ENCODE assay signal across 20 cellular contexts in the genomic region with DNA sequence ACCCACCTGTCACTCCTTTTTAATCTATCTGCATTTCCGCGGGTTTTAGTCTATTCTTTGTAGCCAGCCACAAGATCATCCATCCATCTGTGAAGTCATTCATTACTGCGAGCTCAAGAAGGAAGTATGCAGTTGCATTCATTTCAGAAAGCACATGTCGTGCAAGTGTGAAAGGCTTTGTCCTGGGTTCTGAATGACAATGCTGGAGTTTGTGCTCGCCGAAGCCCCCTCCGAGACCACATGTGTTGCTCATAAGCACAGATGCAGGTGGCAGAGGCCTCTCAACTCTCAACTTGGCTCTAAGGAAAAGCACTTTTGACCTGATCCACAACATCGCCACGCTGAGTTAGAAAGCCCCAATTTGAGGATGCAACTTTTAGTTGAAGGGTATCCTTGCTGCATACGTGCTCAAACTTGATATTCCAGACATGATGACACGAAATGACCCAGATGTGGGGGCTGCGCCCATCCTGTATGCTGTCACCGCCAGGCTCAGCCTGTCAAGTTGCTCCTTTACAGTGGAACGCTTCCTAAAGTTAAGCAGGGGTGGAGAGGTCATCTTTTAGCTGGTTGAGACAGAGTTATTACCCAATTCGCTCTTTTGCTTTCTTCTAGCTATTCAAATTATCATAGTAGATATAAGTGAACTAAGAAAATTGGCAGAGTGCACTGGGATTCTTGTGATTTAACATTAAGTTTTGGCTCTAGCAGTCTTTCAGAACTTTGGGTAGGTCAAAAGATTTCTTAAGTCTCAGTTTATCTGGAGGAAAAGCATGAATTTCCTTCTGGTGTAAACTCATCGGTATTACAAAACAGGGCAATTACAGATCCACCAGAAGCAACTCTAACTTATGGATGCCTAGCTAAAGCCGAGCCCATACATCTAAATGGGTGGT.
"Had no signal": no experiment of that assay in that cellular context is flagged by ENCODE, and none has a peak within 500 bp of the region (broad histone marks: within the 10 kb centered on the region; RNA-seq: fewer than 3 reads in every experiment).

No MANE protein-coding gene starts in this region.

- H3K9me3 ChIP-seq: adrenal gland, body of pancreas, colonic mucosa, thoracic aorta had no signal

- H3K36me3 ChIP-seq: adrenal gland, colonic mucosa, thoracic aorta had no signal

- H3K27me3 ChIP-seq: adrenal gland, body of pancreas, colonic mucosa had no signal

- H3K27ac ChIP-seq: adrenal gland, body of pancreas, colonic mucosa, thoracic aorta, VCaP had no signal

- H3K4me3 ChIP-seq: adrenal gland, body of pancreas, colonic mucosa, thoracic aorta had no signal

- H3K4me1 ChIP-seq: adrenal gland, body of pancreas, colonic mucosa had no signal

- DNase-seq: activated CD4-positive, alpha-beta memory T cell treated with anti-CD3 and anti-CD28 coated beads, Interleukin-2, amount 10 ng/mL, durations not matched to agents 7 days and 5 days; activated effector memory CD4-positive, alpha-beta T cell treated with Interleukin-2 at 50 U/mL for 16 hours; activated naive CD4-positive, alpha-beta T cell treated with anti-CD3 and anti-CD28 coated beads, Interleukin-2, amount 50 U/mL, for 16 hours; activated T-cell treated with anti-CD3 and anti-CD28 coated beads, Interleukin-2, amount 50 U/mL, for 4 hours; adrenal gland; body of pancreas; central memory CD4-positive, alpha-beta T cell; colonic mucosa; foreskin melanocyte; head of caudate nucleus; left colon; naive B cell; posterior cingulate gyrus; retina; T-cell; T1000 had no signal

- ATAC-seq: activated T-cell treated with anti-CD3 and anti-CD28 coated beads, Interleukin-2, amount 50 U/mL, for 4 hours; body of pancreas; esophagus mucosa; left colon; stimulated activated effector memory CD8-positive, alpha-beta T cell treated with anti-CD3 and anti-CD28 coated beads, Interleukin-12 subunit alpha, Interleukin-12 subunit beta, amount 100 ng/mL, for 72 hours; T-cell had no signal
